Comparison of ENCODE assay signal across 1 cellular context in the genomic region with DNA sequence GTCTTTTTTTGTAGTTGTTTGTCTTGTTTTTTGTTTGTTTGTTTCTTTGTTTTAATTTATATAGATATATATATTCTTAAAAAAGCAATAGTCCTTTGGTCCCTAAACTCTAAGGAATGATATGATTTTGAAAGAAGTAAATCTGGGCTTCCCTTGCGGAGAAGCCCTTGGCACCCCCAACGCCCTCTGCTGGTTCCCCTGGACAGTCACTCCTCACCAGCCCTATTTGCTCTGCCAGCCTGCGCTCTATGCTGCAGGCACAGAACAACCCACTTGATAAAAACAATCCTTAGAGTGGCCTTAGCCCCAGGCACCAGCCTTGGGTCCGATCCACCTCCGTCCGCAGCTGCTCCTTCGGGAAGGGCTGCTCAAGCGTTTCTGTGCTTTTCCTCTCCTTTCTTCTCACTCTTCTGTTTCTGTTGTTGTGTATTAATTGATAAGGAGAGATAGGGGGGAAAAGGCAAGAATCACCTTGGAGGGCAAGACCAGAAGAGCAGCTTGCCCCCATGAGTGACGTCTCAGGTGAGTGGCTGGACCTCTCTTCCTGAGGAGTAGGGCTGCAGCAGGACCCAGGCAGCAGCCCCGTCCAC.
TF ChIP-seq lines count a peak whose summit lies in the region.

No MANE protein-coding gene starts in this region.

TF ChIP-seq in H1, 55 proteins besides CTCF, POLR2A, EP300 and RAD21:
- no peak for TF ChIP-seq CHD2 (IDR thresholded peaks at IDR 0.05; ENCODE audit: low read length)
- no peak for TF ChIP-seq CBX5 (IDR thresholded peaks at IDR 0.05; ENCODE audit: low read depth, low read length)
- TF ChIP-seq BACH1 (IDR thresholded peaks at IDR 0.05; ENCODE audit: low read length): no peak
- TF ChIP-seq SUZ12 (IDR thresholded peaks at IDR 0.05; ENCODE audit: low read length): no peak
- no peak for TF ChIP-seq NRF1 (IDR thresholded peaks at IDR 0.05; ENCODE audit: low read depth, low read length)
- TF ChIP-seq, protein P1, sequence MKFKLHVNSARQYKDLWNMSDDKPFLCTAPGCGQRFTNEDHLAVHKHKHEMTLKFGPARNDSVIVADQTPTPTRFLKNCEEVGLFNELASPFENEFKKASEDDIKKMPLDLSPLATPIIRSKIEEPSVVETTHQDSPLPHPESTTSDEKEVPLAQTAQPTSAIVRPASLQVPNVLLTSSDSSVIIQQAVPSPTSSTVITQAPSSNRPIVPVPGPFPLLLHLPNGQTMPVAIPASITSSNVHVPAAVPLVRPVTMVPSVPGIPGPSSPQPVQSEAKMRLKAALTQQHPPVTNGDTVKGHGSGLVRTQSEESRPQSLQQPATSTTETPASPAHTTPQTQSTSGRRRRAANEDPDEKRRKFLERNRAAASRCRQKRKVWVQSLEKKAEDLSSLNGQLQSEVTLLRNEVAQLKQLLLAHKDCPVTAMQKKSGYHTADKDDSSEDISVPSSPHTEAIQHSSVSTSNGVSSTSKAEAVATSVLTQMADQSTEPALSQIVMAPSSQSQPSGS (IDR thresholded peaks at IDR 0.05; ENCODE audit: low read length): no peak
- TF ChIP-seq POU5F1 (IDR thresholded peaks at IDR 0.05; ENCODE audit: low read depth, low read length): no peak
- no peak for TF ChIP-seq CTBP2 (IDR thresholded peaks at IDR 0.05; ENCODE audit: borderline replicate concordance, insufficient read depth, insufficient read length, low read length)
- no peak for TF ChIP-seq JUND (IDR thresholded peaks at IDR 0.05; ENCODE audit: low read length)
- TF ChIP-seq KDM1A (IDR thresholded peaks at IDR 0.05; ENCODE audit: borderline replicate concordance, low read length): no peak
- TF ChIP-seq SP4 (IDR thresholded peaks at IDR 0.05; ENCODE audit: low read length): no peak
- no peak for TF ChIP-seq EGR1 (IDR thresholded peaks at IDR 0.05; ENCODE audit: borderline replicate concordance, low read depth, low read length)
- TF ChIP-seq CREB1 (IDR thresholded peaks at IDR 0.05): no peak
- TF ChIP-seq NANOG (IDR thresholded peaks at IDR 0.05; ENCODE audit: insufficient read depth, low read depth, low read length, poor library complexity, severe bottlenecking): no peak
- no peak for TF ChIP-seq ZNF274 (IDR thresholded peaks at IDR 0.05; ENCODE audit: borderline replicate concordance, extremely low read depth, low read length)
- no peak for TF ChIP-seq KDM5A (IDR thresholded peaks at IDR 0.05; ENCODE audit: low read length)
- TF ChIP-seq SP2 (IDR thresholded peaks at IDR 0.05; ENCODE audit: low read length): no peak
